Comparison of ENCODE assay signal across 11 cellular contexts in the genomic region with DNA sequence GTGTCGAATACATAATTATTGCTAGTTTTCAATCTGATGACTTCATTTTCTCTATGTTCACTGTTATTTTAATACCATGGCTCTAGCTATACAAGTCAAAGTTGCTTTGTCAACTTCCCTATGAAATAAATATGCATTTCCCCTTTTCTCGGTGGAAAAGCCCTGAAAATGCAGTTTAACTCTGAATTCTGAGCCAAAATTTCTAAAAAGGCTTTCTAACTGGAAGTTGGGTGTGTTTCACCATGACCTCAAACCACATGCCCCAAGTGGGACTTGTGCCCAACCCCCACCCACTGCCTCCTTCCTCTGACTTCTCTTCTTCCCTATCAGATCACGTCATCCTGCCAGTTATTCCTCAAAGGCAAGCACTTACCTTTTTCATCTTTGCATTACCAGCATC. TPM values are rescaled to one million over a fixed set of nuclear protein-coding genes. Genes with fewer than 3 reads are reported as not detected.
A peak's percentile ranks its signal among the peaks of the same experiment; 100 is the strongest.
DNase-seq lines count a peak whose midpoint lies in the region; ATAC-seq, FAIRE-seq and TF ChIP-seq lines count a peak whose summit lies in the region.
"Had no signal": no experiment of that assay in that cellular context is flagged by ENCODE, and none has a peak within 500 bp of the region (broad histone marks: within the 10 kb centered on the region; RNA-seq: fewer than 3 reads in every experiment).

No MANE protein-coding gene starts in this region.

- no peak overlapping the region for H2AFZ ChIP-seq in DND-41 (ENCODE audit: low read depth, low read length)

- H4K20me1 ChIP-seq in DND-41 (ENCODE audit: insufficient read depth, low read length) = no peaks in the 10 kb centered on the region

- TF ChIP-seq CTCF in DND-41 (IDR thresholded peaks at IDR 0.05; ENCODE audit: borderline replicate concordance, extremely low read depth, low read length, poor library complexity, severe bottlenecking) (no peak), fibroblast of the aortic adventitia (IDR thresholded peaks at IDR 0.05; ENCODE audit: insufficient read depth, low read length) (no peak), vagina (IDR thresholded peaks at IDR 0.05) (no peak)

- FAIRE-seq in RCC 7860 (lab: Jason Lieb, UNC) = no peak

- no peak overlapping the region for H3K4me2 ChIP-seq in DND-41 (ENCODE audit: insufficient read depth, low read length)

- no peak for TF ChIP-seq POLR2A in vagina (IDR thresholded peaks at IDR 0.05)

- no peak overlapping the region for H3K9ac ChIP-seq in DND-41 (ENCODE audit: low read depth, low read length)

- DNase-seq in DND-41 (peak; percentile 60), OCI-M1 (lab: John Stamatoyannopoulos, UW) (peak; percentile 90), fibroblast of the aortic adventitia (ENCODE audit: low read depth) (peak; percentile 51), sciatic nerve (ENCODE audit: low spot score) (peak; percentile 88), vagina (ENCODE audit: extremely low spot score in 2 of 2) (no peak), NCI-H1930 (lab: John Stamatoyannopoulos, UW) (no peak), RCC 7860 (ENCODE audit: low spot score) (no peak)
- DNase-seq: DMS 273 treated with DMSO at 0.1 percent for 48 hours, NCI-H2081 had no signal

- H3K4me3 ChIP-seq in DND-41 (ENCODE audit: low read depth in 1 of 2, low read length in 2 of 2) = no peak overlapping the region
- H3K4me3 ChIP-seq in fibroblast of the aortic adventitia (ENCODE audit: low read depth, low read length) = no peak overlapping the region
- H3K4me3 ChIP-seq in vagina = no peak overlapping the region

- H3K4me1 ChIP-seq in DND-41 (ENCODE audit: insufficient read depth, low read length) (peaks cover 12% of the 10 kb centered on the region), vagina (peaks cover 23% of the 10 kb centered on the region)

- H3K9me3 ChIP-seq in DND-41 (ENCODE audit: insufficient read depth, low read length, severe bottlenecking) = no peaks in the 10 kb centered on the region
- H3K9me3 ChIP-seq in vagina = no peaks in the 10 kb centered on the region

- intact Hi-C loops in sciatic nerve (cut with DNase I) = no loop called here
- intact Hi-C loops in vagina (cut with DNase I) = no loop called here

- H3K36me3 ChIP-seq in DND-41 (ENCODE audit: insufficient read depth, low read length) (peaks cover 24% of the 10 kb centered on the region), vagina (peaks cover 3 to 38% of the 10 kb centered on the region in 2 donors)

- ATAC-seq in DND-41 (ENCODE audit: insufficient read depth, low read depth) (peak; percentile 56; the same call in 1 of the 3 replicates), sciatic nerve (peak; percentile 90), SK-N-SH treated with all-trans-retinoic acid at 6 μM for 48 hours (no peak)
- ATAC-seq: HCT116 had no signal

- H3K27me3 ChIP-seq in DND-41 (ENCODE audit: insufficient read depth, low read length, poor library complexity) (no peaks in the 10 kb centered on the region), vagina (no peaks in the 10 kb centered on the region)

- no peaks in the 10 kb centered on the region for H3K79me2 ChIP-seq in DND-41 (ENCODE audit: insufficient read depth, low read length)

- no peak overlapping the region for H3K27ac ChIP-seq in DND-41 (ENCODE audit: low read length)
- no peak overlapping the region for H3K27ac ChIP-seq in vagina

TF ChIP-seq in SK-N-SH treated with all-trans-retinoic acid at 6 μM for 48 hours, 23 proteins besides CTCF, POLR2A, EP300 and RAD21:
- TF ChIP-seq, protein P1, sequence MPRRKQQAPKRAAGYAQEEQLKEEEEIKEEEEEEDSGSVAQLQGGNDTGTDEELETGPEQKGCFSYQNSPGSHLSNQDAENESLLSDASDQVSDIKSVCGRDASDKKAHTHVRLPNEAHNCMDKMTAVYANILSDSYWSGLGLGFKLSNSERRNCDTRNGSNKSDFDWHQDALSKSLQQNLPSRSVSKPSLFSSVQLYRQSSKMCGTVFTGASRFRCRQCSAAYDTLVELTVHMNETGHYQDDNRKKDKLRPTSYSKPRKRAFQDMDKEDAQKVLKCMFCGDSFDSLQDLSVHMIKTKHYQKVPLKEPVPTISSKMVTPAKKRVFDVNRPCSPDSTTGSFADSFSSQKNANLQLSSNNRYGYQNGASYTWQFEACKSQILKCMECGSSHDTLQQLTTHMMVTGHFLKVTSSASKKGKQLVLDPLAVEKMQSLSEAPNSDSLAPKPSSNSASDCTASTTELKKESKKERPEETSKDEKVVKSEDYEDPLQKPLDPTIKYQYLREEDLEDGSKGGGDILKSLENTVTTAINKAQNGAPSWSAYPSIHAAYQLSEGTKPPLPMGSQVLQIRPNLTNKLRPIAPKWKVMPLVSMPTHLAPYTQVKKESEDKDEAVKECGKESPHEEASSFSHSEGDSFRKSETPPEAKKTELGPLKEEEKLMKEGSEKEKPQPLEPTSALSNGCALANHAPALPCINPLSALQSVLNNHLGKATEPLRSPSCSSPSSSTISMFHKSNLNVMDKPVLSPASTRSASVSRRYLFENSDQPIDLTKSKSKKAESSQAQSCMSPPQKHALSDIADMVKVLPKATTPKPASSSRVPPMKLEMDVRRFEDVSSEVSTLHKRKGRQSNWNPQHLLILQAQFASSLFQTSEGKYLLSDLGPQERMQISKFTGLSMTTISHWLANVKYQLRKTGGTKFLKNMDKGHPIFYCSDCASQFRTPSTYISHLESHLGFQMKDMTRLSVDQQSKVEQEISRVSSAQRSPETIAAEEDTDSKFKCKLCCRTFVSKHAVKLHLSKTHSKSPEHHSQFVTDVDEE (CRISPR knock-in tag; IDR thresholded peaks at IDR 0.05) = no peak
- TF ChIP-seq PPARA (CRISPR knock-in tag; IDR thresholded peaks at IDR 0.05; ENCODE audit: borderline replicate concordance) (no peak), ARNTL (CRISPR knock-in tag; IDR thresholded peaks at IDR 0.05; ENCODE audit: borderline replicate concordance, low read depth) (no peak), TOX (CRISPR knock-in tag; IDR thresholded peaks at IDR 0.05; ENCODE audit: borderline replicate concordance) (no peak), SNAI2 (CRISPR knock-in tag; IDR thresholded peaks at IDR 0.05) (no peak), RARB (CRISPR knock-in tag; IDR thresholded peaks at IDR 0.05) (no peak), ZNF70 (CRISPR knock-in tag; IDR thresholded peaks at IDR 0.05) (no peak), ZNF8 (CRISPR knock-in tag; IDR thresholded peaks at IDR 0.05) (no peak), ZC3H10 (CRISPR knock-in tag; IDR thresholded peaks at IDR 0.05) (no peak), ZNF565 (CRISPR knock-in tag; conservative IDR thresholded peaks at IDR 0.05; ENCODE audit: low read depth) (no peak)
- TF ChIP-seq, protein P2, sequence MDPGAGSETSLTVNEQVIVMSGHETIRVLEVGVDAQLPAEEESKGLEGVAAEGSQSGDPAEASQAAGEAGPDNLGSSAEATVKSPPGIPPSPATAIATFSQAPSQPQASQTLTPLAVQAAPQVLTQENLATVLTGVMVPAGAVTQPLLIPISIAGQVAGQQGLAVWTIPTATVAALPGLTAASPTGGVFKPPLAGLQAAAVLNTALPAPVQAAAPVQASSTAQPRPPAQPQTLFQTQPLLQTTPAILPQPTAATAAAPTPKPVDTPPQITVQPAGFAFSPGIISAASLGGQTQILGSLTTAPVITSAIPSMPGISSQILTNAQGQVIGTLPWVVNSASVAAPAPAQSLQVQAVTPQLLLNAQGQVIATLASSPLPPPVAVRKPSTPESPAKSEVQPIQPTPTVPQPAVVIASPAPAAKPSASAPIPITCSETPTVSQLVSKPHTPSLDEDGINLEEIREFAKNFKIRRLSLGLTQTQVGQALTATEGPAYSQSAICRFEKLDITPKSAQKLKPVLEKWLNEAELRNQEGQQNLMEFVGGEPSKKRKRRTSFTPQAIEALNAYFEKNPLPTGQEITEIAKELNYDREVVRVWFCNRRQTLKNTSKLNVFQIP (CRISPR knock-in tag; IDR thresholded peaks at IDR 0.05; ENCODE audit: borderline replicate concordance, low read depth) = no peak
- TF ChIP-seq, protein P3, sequence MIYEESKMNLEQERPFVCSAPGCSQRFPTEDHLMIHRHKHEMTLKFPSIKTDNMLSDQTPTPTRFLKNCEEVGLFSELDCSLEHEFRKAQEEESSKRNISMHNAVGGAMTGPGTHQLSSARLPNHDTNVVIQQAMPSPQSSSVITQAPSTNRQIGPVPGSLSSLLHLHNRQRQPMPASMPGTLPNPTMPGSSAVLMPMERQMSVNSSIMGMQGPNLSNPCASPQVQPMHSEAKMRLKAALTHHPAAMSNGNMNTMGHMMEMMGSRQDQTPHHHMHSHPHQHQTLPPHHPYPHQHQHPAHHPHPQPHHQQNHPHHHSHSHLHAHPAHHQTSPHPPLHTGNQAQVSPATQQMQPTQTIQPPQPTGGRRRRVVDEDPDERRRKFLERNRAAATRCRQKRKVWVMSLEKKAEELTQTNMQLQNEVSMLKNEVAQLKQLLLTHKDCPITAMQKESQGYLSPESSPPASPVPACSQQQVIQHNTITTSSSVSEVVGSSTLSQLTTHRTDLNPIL (CRISPR knock-in tag; IDR thresholded peaks at IDR 0.05; ENCODE audit: low read depth) = no peak
TF ChIP-seq in SK-N-SH treated with all-trans-retinoic acid at 6 μM for 48 hours: peak in this region for 0.

RNA-seq across cellular contexts. Expression of a gene that starts 8.9 kb away (rescaled TPM):
- 15.4 and 17.7 TPM in 2 replicates for total RNA-seq in fibroblast of the aortic adventitia (ENCODE audit: low replicate concordance)
- total RNA-seq in sciatic nerve = 72.6 TPM
- 55.5 TPM for total RNA-seq in vagina

RNA-seq across cellular contexts. Expression of a gene that starts 21.5 kb away (rescaled TPM):
- total RNA-seq in fibroblast of the aortic adventitia (ENCODE audit: low replicate concordance) (4.4 and 7.0 TPM in 2 replicates), sciatic nerve (25.8 TPM), vagina (33.9 TPM)

RNA-seq across cellular contexts. Expression of a gene that starts 43.7 kb away (rescaled TPM):
- not detected in 2 replicates for total RNA-seq in fibroblast of the aortic adventitia (ENCODE audit: low replicate concordance)
- total RNA-seq in sciatic nerve = not detected
- total RNA-seq in vagina = not detected

Comparison
In these comparisons a context has a peak if more than half of its experiments do, and no peak if none do; other contexts are left out.
1. DNase-seq: peak in DND-41 (single experiment), OCI-M1 (single experiment), fibroblast of the aortic adventitia (single experiment) and sciatic nerve (single experiment); none in vagina (0 of 2), NCI-H1930 (0 of 2) and RCC 7860 (single experiment).